Comparison of ENCODE assay signal across 8 cellular contexts in the genomic region with DNA sequence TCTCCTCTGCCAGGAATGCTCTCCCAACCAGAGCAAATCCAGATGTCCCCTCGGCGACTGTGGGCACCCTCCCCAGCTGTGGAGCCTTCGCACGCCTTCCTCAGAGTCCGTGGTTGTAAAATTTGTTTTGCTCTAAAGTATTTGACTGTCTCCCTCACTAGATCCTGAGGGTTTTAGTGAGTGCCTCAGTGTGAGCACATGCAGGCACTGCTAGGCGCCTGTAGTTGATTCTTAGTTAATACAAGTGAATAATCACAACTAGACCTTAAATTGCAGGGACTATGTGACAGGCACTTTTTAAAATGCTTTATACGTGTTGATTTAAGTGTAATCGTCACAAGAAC. TPM values are rescaled to one million over a fixed set of nuclear protein-coding genes. Genes with fewer than 3 reads are reported as not detected.
DNase-seq lines count a peak whose midpoint lies in the region; ATAC-seq and TF ChIP-seq lines count a peak whose summit lies in the region.

No MANE protein-coding gene starts in this region.

- peaks cover 0 to 3% (median 0%) of the 10 kb centered on the region in 5 donors for H3K27me3 Mint-ChIP-seq in naive thymus-derived CD8-positive, alpha-beta T cell

- H3K9me3 Mint-ChIP-seq in naive thymus-derived CD8-positive, alpha-beta T cell = no peaks in the 10 kb centered on the region

- peak overlapping the region; percentile 97 for H3K27ac ChIP-seq in KOPT-K1 (ENCODE audit: low read depth, low read length, poor library complexity, severe bottlenecking)

- H3K36me3 ChIP-seq in GM06990 (ENCODE audit: control insufficient read depth, insufficient read depth, low read length) (no peaks in the 10 kb centered on the region; the same call in 1 of the 2 replicates), KOPT-K1 (ENCODE audit: insufficient read depth, low read length) (peaks cover 24% of the 10 kb centered on the region)

- ATAC-seq in naive thymus-derived CD8-positive, alpha-beta T cell = peak; percentile 31 to 37
- ATAC-seq in HG03520 (IDR thresholded peaks at IDR 0.05; ENCODE audit: unreplicated experiment) (no peak), GM19463 (IDR thresholded peaks at IDR 0.05; ENCODE audit: unreplicated experiment) (no peak)

- H3K4me3 Mint-ChIP-seq in naive thymus-derived CD8-positive, alpha-beta T cell = peak overlapping the region in 9 of 10 donors; percentile 92 to 100 (median 99)

- TF ChIP-seq CTCF in GM06990 (IDR thresholded peaks at IDR 0.05; ENCODE audit: insufficient read depth, low read length, poor library complexity, severe bottlenecking) (no peak), choroid plexus epithelial cell (conservative IDR thresholded peaks at IDR 0.05; ENCODE audit: low read depth, low read length) (no peak)

- peak overlapping the region; percentile 94 to 99 (median 97) for H3K27ac Mint-ChIP-seq in naive thymus-derived CD8-positive, alpha-beta T cell

- no peaks in the 10 kb centered on the region for H3K27me3 ChIP-seq in GM06990 (replicated peaks; ENCODE audit: control insufficient read depth, insufficient read depth, low read length)

- peaks cover 14 to 24% (median 20%) of the 10 kb centered on the region in 4 donors for H3K4me1 Mint-ChIP-seq in naive thymus-derived CD8-positive, alpha-beta T cell

- POLR2A ChIA-PET in naive thymus-derived CD8-positive, alpha-beta T cell (lab: Charles Lee) = interaction anchor here (1.0 to 3.1 kb wide), 19 partner anchors 10 to 1065 kb away, joined by 3 to 30 read pairs (median 6); a partner anchor contains a TSS

- no peaks in the 10 kb centered on the region for H3K9me3 ChIP-seq in KOPT-K1 (ENCODE audit: insufficient read depth, low read length, poor library complexity, severe bottlenecking)

- DNase-seq in GM06990 (ENCODE audit: extremely low read depth, insufficient read length) (no peak), choroid plexus epithelial cell (ENCODE audit: low read depth) (peak; percentile 29), superior temporal gyrus (ENCODE audit: extremely low spot score) (no peak), H4 (ENCODE audit: low spot score) (no peak)
- DNase-seq in naive thymus-derived CD8-positive, alpha-beta T cell = no peak

- H3K4me3 ChIP-seq in GM06990 (replicated peaks; ENCODE audit: low read depth, low read length) = peak overlapping the region; percentile 100
- peak overlapping the region; percentile 100 for H3K4me3 ChIP-seq in choroid plexus epithelial cell (ENCODE audit: low read depth, low read length)

- peaks cover 0 to 5% (median 4%) of the 10 kb centered on the region in 3 donors for H3K36me3 Mint-ChIP-seq in naive thymus-derived CD8-positive, alpha-beta T cell

RNA-seq across cellular contexts. Expression of a gene that starts 0.7 kb away (rescaled TPM):
- 100 to 1,000 TPM; 137 to 143 TPM for total RNA-seq in naive thymus-derived CD8-positive, alpha-beta T cell
- 10 to 100 TPM; 63.2 to 78.3 (median 74.8) TPM for polyA plus RNA-seq in naive thymus-derived CD8-positive, alpha-beta T cell
- 165 and 174 TPM in 2 replicates for total RNA-seq in H4 (2014; rRNA removed; shearing (Covaris generic))

RNA-seq across cellular contexts. Expression of a gene that starts 18.8 kb away (rescaled TPM):
- 1 to 10 TPM; 7.2 to 7.4 TPM for total RNA-seq in naive thymus-derived CD8-positive, alpha-beta T cell
- polyA plus RNA-seq in naive thymus-derived CD8-positive, alpha-beta T cell = under 1 TPM in 1 of 3 donors, not detected in 2; 0.25 TPM
- total RNA-seq in H4 (2014; rRNA removed; shearing (Covaris generic)) = not detected in 2 replicates

RNA-seq across cellular contexts. Expression of a gene that starts 32.1 kb away (rescaled TPM):
- total RNA-seq in naive thymus-derived CD8-positive, alpha-beta T cell = 1 to 10 TPM in 1 of 2 experiments, under 1 TPM in 1; 0.65 to 1.1 TPM
- 1 to 10 TPM; 1.2 to 6.4 (median 3.5) TPM for polyA plus RNA-seq in naive thymus-derived CD8-positive, alpha-beta T cell
- total RNA-seq in H4 (2014; rRNA removed; shearing (Covaris generic)) = not detected in 2 replicates

Comparison
In these comparisons a context has a peak if more than half of its experiments do, and no peak if none do; other contexts are left out.
1. ATAC-seq: peak in naive thymus-derived CD8-positive, alpha-beta T cell (2 of 2); none in HG03520 (single experiment) and GM19463 (single experiment).